ENCODE assay signal across 3 cellular contexts in genomic region chr22:24238101-24238694, GRCh38. TPM values are rescaled to one million over a fixed set of nuclear protein-coding genes. Genes with fewer than 3 reads are reported as not detected.
"Had no signal": no experiment of that assay in that cellular context is flagged by ENCODE, and none has a peak within 500 bp of the region (broad histone marks: within the 10 kb centered on the region; RNA-seq: fewer than 3 reads in every experiment).

No MANE protein-coding gene starts in this region.

RNA-seq across cellular contexts. Expression of gene GGT5, which starts 6.7 kb away (rescaled TPM):
- total RNA-seq: activated CD8-positive, alpha-beta memory T cell treated with anti-CD3 and anti-CD28 coated beads for 36 hours; activated CD8-positive, alpha-beta T cell treated with anti-CD3 and anti-CD28 coated beads for 36 hours; activated naive CD8-positive, alpha-beta T cell treated with anti-CD3 and anti-CD28 coated beads for 36 hours had no signal
